In genomic region chr22:29555065-29555644, GRCh38 we compare ENCODE assay signal across 13 cellular contexts. TPM values are rescaled to one million over a fixed set of nuclear protein-coding genes. Genes with fewer than 3 reads are reported as not detected.
DNase-seq lines count a peak whose midpoint lies in the region; ATAC-seq and TF ChIP-seq lines count a peak whose summit lies in the region.
"Had no signal": no experiment of that assay in that cellular context is flagged by ENCODE, and none has a peak within 500 bp of the region (broad histone marks: within the 10 kb centered on the region; RNA-seq: fewer than 3 reads in every experiment).

No MANE protein-coding gene starts in this region.

- H3K9me3 ChIP-seq in parathyroid adenoma (ENCODE audit: control insufficient read depth, low read length) (no peaks in the 10 kb centered on the region), neuronal stem cell (replicated peaks in 1 of 2; ENCODE audit: control insufficient read depth in 2 of 2, insufficient read depth in 1 of 2, low read depth in 1 of 2, low read length in 2 of 2) (no peaks in the 10 kb centered on the region)
- H3K9me3 ChIP-seq: spleen had no signal

- H3K4ac ChIP-seq in neuronal stem cell (ENCODE audit: low read length), result no peak overlapping the region

- H4K91ac ChIP-seq in neuronal stem cell (ENCODE audit: low read depth, low read length, poor library complexity), result no peak overlapping the region

- no peaks in the 10 kb centered on the region for H3K9me3 Mint-ChIP-seq in activated B cell treated with CpG ODN at 0.5 μM for 24 hours

- H3K27ac ChIP-seq in parathyroid adenoma (no peak overlapping the region), neuronal stem cell (replicated peaks; ENCODE audit: low read length) (no peak overlapping the region)

- no peaks in the 10 kb centered on the region for H3K4me1 ChIP-seq in parathyroid adenoma
- peaks cover 0 to 2% of the 10 kb centered on the region in 2 donors for H3K4me1 ChIP-seq in neuronal stem cell (ENCODE audit: control insufficient read depth in 2 of 2, insufficient read depth in 1 of 2, low read depth in 1 of 2, low read length in 2 of 2)

- no peak overlapping the region for H2AK5ac ChIP-seq in neuronal stem cell (ENCODE audit: low read depth, low read length)

- no peak overlapping the region for H2BK5ac ChIP-seq in neuronal stem cell (ENCODE audit: low read length)

- H2BK12ac ChIP-seq in neuronal stem cell (ENCODE audit: low read length), result no peak overlapping the region

- WGBS in neuronal stem cell (ENCODE audit: extremely low coverage in 2 of 2, insufficient read length in 2 of 2, insufficient replicate concordance in 1 of 2), 2 donors, result no CpG with 5 or more reads among the region's 4 CpGs

- CTCF ChIA-PET in activated B cell treated with CpG ODN at 0.5 μM for 24 hours (lab: Charles Lee), result interaction anchor here (1.1 kb wide), 1 partner anchor 11 kb away, joined by 3 read pairs; no protein-coding TSS in a partner anchor

- no peak overlapping the region for H3K4me3 ChIP-seq in fibroblast of pulmonary artery (replicated peaks; ENCODE audit: low read depth, low read length)
- no peak overlapping the region for H3K4me3 ChIP-seq in parathyroid adenoma (ENCODE audit: low read depth, low read length)
- no peak overlapping the region for H3K4me3 ChIP-seq in neuronal stem cell (ENCODE audit: low read length in 2 of 2)

- no peak overlapping the region for H2BK120ac ChIP-seq in neuronal stem cell (ENCODE audit: low read depth, low read length)

- TF ChIP-seq CTCF in activated B cell treated with CpG ODN at 0.5 μM for 24 hours (IDR thresholded peaks at IDR 0.05) (no peak), fibroblast of pulmonary artery (IDR thresholded peaks at IDR 0.05; ENCODE audit: low read length, missing control alignments) (no peak), parathyroid adenoma (IDR thresholded peaks at IDR 0.05) (no peak)

- peaks cover 41% of the 10 kb centered on the region for H3K36me3 Mint-ChIP-seq in activated B cell treated with CpG ODN at 0.5 μM for 24 hours (ENCODE audit: low read depth)

- H3K79me2 ChIP-seq in parathyroid adenoma, result no peaks in the 10 kb centered on the region

- H3K36me3 ChIP-seq in parathyroid adenoma (ENCODE audit: control insufficient read depth, insufficient read depth, low read length), result no peaks in the 10 kb centered on the region
- peaks cover 40 to 65% of the 10 kb centered on the region in 2 donors for H3K36me3 ChIP-seq in neuronal stem cell (replicated peaks in 1 of 2; ENCODE audit: control insufficient read depth in 2 of 2, insufficient read depth in 2 of 2, low read length in 2 of 2)

- H2AFZ ChIP-seq in parathyroid adenoma, result no peak overlapping the region
- H2AFZ ChIP-seq in neuronal stem cell (ENCODE audit: low read length), result no peak overlapping the region

- peaks cover 2% of the 10 kb centered on the region for H3K79me1 ChIP-seq in neuronal stem cell (ENCODE audit: low read depth, low read length)

- H3K18ac ChIP-seq in neuronal stem cell (ENCODE audit: low read length), result no peak overlapping the region

- intact Hi-C loops in activated B cell treated with CpG ODN at 0.5 μM for 24 hours (cut with micrococcal nuclease), result no loop called here

- DNase-seq in ELF-1 (ENCODE audit: low read depth, low spot score) (peak; percentile 6), activated B cell treated with CpG ODN at 0.5 μM for 24 hours (no peak), fibroblast of pulmonary artery (ENCODE audit: low read depth) (peak; percentile 14), neuronal stem cell (ENCODE audit: low spot score) (no peak)
- DNase-seq: activated CD4-positive, CD25-positive, alpha-beta regulatory T cell; left cardiac atrium; NCI-H1092 treated with DMSO at 0.1 percent for 48 hours; NK-92 treated with Interleukin-12 subunit alpha and Interleukin-12 subunit beta, amount 100 ng/mL, for 24 hours; spleen had no signal

- POLR2A ChIA-PET in activated B cell treated with CpG ODN at 0.5 μM for 24 hours (lab: Charles Lee), result interaction anchor here (0.6 to 1.5 kb wide), 3 partner anchors 39 to 802 kb away, joined by 3 to 8 read pairs (median 4); partner anchors contain the start of genes CCDC157 and SF3A1

- no peak overlapping the region for H3K14ac ChIP-seq in neuronal stem cell (ENCODE audit: low read length)

- H3K4me2 ChIP-seq in parathyroid adenoma (ENCODE audit: low read length), result peak overlapping the region; percentile 44
- H3K4me2 ChIP-seq in neuronal stem cell (ENCODE audit: insufficient read depth, low read length, poor library complexity, severe bottlenecking), result no peak overlapping the region

- peaks cover 16% of the 10 kb centered on the region for H3K4me1 Mint-ChIP-seq in activated B cell treated with CpG ODN at 0.5 μM for 24 hours

- H4K8ac ChIP-seq in neuronal stem cell (ENCODE audit: low read depth, low read length), result no peak overlapping the region

- H3K27me3 Mint-ChIP-seq in activated B cell treated with CpG ODN at 0.5 μM for 24 hours, result no peaks in the 10 kb centered on the region

- ATAC-seq in activated B cell treated with CpG ODN at 0.5 μM for 24 hours (ENCODE audit: low read depth) (no peak), HG02610 (IDR thresholded peaks at IDR 0.05; ENCODE audit: unreplicated experiment) (no peak), GM21825 (IDR thresholded peaks at IDR 0.05; ENCODE audit: unreplicated experiment) (no peak), HG02642 (IDR thresholded peaks at IDR 0.05; ENCODE audit: poor library complexity, unreplicated experiment) (no peak)
- ATAC-seq: left cardiac atrium had no signal

- H3K23ac ChIP-seq in neuronal stem cell (ENCODE audit: low read depth, low read length, poor library complexity), result no peak overlapping the region

- no peak overlapping the region for H2BK15ac ChIP-seq in neuronal stem cell (ENCODE audit: low read length)

- no peak overlapping the region for H3K9ac ChIP-seq in parathyroid adenoma
- no peak overlapping the region for H3K9ac ChIP-seq in neuronal stem cell (ENCODE audit: low read depth, low read length, poor library complexity)

- H3K27me3 ChIP-seq in parathyroid adenoma (ENCODE audit: control insufficient read depth, insufficient read depth, low read length) (no peaks in the 10 kb centered on the region), neuronal stem cell (ENCODE audit: control insufficient read depth in 3 of 3, insufficient read depth in 3 of 3, low read depth in 1 of 3, low read length in 3 of 3) (no peaks in the 10 kb centered on the region)
- H3K27me3 ChIP-seq: spleen had no signal

- H3K27ac Mint-ChIP-seq in activated B cell treated with CpG ODN at 0.5 μM for 24 hours, result peak overlapping the region; percentile 98

- H3K4me3 Mint-ChIP-seq in activated B cell treated with CpG ODN at 0.5 μM for 24 hours, result no peak overlapping the region

RNA-seq across cellular contexts. Expression of gene THOC5, which starts 1.6 kb away (rescaled TPM):
- 44.1 and 51.3 TPM in 2 replicates for total RNA-seq in activated B cell treated with CpG ODN at 0.5 μM for 24 hours
- polyA plus RNA-seq in neuronal stem cell (2013, experiment 1 of 2), result 16.1 TPM
- 16.1 TPM for polyA plus RNA-seq in neuronal stem cell (2013, experiment 2 of 2)

RNA-seq across cellular contexts. Expression of gene NIPSNAP1, which starts 25.8 kb away (rescaled TPM):
- total RNA-seq in activated B cell treated with CpG ODN at 0.5 μM for 24 hours, result 27.2 and 29.5 TPM in 2 replicates
- 268 TPM for polyA plus RNA-seq in neuronal stem cell (2013, experiment 1 of 2)
- polyA plus RNA-seq in neuronal stem cell (2013, experiment 2 of 2), result 269 TPM

RNA-seq across cellular contexts. Expression of gene NF2, which starts 48.3 kb away (rescaled TPM):
- 30.3 and 32.3 TPM in 2 replicates for total RNA-seq in activated B cell treated with CpG ODN at 0.5 μM for 24 hours
- polyA plus RNA-seq in neuronal stem cell (2013, experiment 1 of 2), result 12.1 TPM
- polyA plus RNA-seq in neuronal stem cell (2013, experiment 2 of 2), result 13.0 TPM

Comparison
In these comparisons a context has a peak if more than half of its experiments do, and no peak if none do; other contexts are left out.
1. DNase-seq: peak in ELF-1 (single experiment) and fibroblast of pulmonary artery (single experiment); none in activated B cell treated with CpG ODN at 0.5 μM for 24 hours (single experiment) and neuronal stem cell (single experiment).